Comparison of ENCODE assay signal across 1 cellular context in genomic region chr17:32285770-32286517, GRCh38.
TF ChIP-seq lines count a peak whose summit lies in the region.

No MANE protein-coding gene starts in this region.

TF ChIP-seq in K562, 482 proteins besides CTCF, POLR2A, EP300 and RAD21 (continued from another document):
- TF ChIP-seq BRF1 (IDR thresholded peaks at IDR 0.05; ENCODE audit: borderline replicate concordance, extremely low read depth, insufficient read length): no peak
- peak; percentile 25; the same call in 1 of the 2 replicates for TF ChIP-seq SPI1 (IDR thresholded peaks at IDR 0.05; ENCODE audit: borderline replicate concordance, low read depth, low read length)
